ENCODE assay signal across 15 cellular contexts in the genomic region with DNA sequence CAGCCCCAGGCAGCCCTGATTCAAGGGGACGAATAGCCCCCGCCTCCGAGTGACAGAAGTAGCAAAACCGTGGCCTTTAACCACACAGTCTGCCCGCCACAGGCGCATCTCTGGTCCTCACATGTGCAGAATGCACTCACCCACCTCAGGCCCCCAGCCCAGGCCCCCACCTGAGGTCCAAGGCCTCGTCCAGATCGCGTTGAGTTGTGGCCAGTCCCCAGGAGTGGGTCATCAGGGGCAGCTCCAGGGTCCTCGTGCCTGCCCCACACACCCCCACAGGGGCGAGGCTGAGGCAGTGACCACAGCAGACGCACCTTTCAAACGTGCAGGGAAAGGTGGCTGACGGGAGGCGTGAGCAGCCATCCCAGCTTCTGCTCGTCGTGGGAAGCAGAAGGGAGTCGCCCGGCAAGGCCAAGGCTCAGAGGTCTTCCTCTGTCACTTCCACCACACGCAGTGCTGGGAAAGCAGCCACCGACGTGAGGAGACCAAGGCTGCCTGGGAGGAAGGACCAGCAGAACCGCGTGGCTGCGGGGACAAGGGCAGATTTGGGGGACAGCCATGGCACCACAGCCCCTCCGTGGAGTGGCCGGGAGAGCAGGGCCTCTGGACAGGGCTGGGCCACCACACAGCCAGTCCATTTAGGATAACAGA.
"Had no signal": no experiment of that assay in that cellular context is flagged by ENCODE, and none has a peak within 500 bp of the region (broad histone marks: within the 10 kb centered on the region; RNA-seq: fewer than 3 reads in every experiment).

No MANE protein-coding gene starts in this region.

- H3K4me3 Mint-ChIP-seq: activated naive CD4-positive, alpha-beta T cell treated with anti-CD3 and anti-CD28 coated beads, Interleukin-2, amount 10 ng/mL, durations not matched to agents 7 days and 5 days; activated naive CD8-positive, alpha-beta T cell treated with anti-CD3 and anti-CD28 coated beads, Interleukin-2, amount 50 U/mL, for 24 hours; activated T-cell treated with anti-CD3 and anti-CD28 coated beads, Interleukin-2, amount 50 U/mL, for 4 hours; naive B cell; stimulated activated memory B cell treated with anti-CD40 and anti-IgM and Interleukin-4, amounts not matched to agents 10 μg/mL and 1 μg/mL and 100 μg/mL, for 72 hours had no signal

- H3K27ac ChIP-seq: brain microvascular endothelial cell, coronary artery, pancreas, thyroid gland had no signal

- H3K4me1 Mint-ChIP-seq: activated naive CD4-positive, alpha-beta T cell treated with anti-CD3 and anti-CD28 coated beads, Interleukin-2, amount 10 ng/mL, durations not matched to agents 7 days and 5 days; activated naive CD8-positive, alpha-beta T cell treated with anti-CD3 and anti-CD28 coated beads, Interleukin-2, amount 50 U/mL, for 24 hours; stimulated activated memory B cell treated with anti-CD40 and anti-IgM and Interleukin-4, amounts not matched to agents 10 μg/mL and 1 μg/mL and 100 μg/mL, for 72 hours had no signal

- DNase-seq: activated CD4-positive, alpha-beta T cell treated with anti-CD3 and anti-CD28 coated beads, Interleukin-2, amount 50 U/mL, for 1 hour; activated CD8-positive, alpha-beta memory T cell treated with anti-CD3 and anti-CD28 coated beads, Interleukin-2, amount 50 U/mL, for 4 hours; activated naive CD4-positive, alpha-beta T cell treated with anti-CD3 and anti-CD28 coated beads, Interleukin-2, amount 10 ng/mL, durations not matched to agents 7 days and 5 days; activated naive CD8-positive, alpha-beta T cell treated with anti-CD3 and anti-CD28 coated beads, Interleukin-2, amount 50 U/mL, for 24 hours; activated T-cell treated with anti-CD3 and anti-CD28 coated beads, Interleukin-2, amount 50 U/mL, for 4 hours; anterior cingulate cortex; brain microvascular endothelial cell; central memory CD4-positive, alpha-beta T cell; foreskin melanocyte; naive B cell; stimulated activated CD4-positive, alpha-beta T cell treated with anti-CD3 and anti-CD28 coated beads, Interleukin-4, amount 100 ng/mL, for 4 hours; thyroid gland had no signal

- H3K4me1 ChIP-seq: pancreas, thyroid gland had no signal

- H3K9me3 Mint-ChIP-seq: activated naive CD4-positive, alpha-beta T cell treated with anti-CD3 and anti-CD28 coated beads, Interleukin-2, amount 10 ng/mL, durations not matched to agents 7 days and 5 days; activated naive CD8-positive, alpha-beta T cell treated with anti-CD3 and anti-CD28 coated beads, Interleukin-2, amount 50 U/mL, for 24 hours; activated T-cell treated with anti-CD3 and anti-CD28 coated beads, Interleukin-2, amount 50 U/mL, for 4 hours; naive B cell; stimulated activated memory B cell treated with anti-CD40 and anti-IgM and Interleukin-4, amounts not matched to agents 10 μg/mL and 1 μg/mL and 100 μg/mL, for 72 hours had no signal

- ATAC-seq: activated naive CD8-positive, alpha-beta T cell treated with anti-CD3 and anti-CD28 coated beads, Interleukin-2, amount 50 U/mL, for 24 hours; activated T-cell treated with anti-CD3 and anti-CD28 coated beads, Interleukin-2, amount 50 U/mL, for 4 hours; pancreas; stimulated activated memory B cell treated with anti-CD40 and anti-IgM and Interleukin-4, amounts not matched to agents 10 μg/mL and 1 μg/mL and 100 μg/mL, for 72 hours had no signal

- H3K36me3 Mint-ChIP-seq: activated naive CD4-positive, alpha-beta T cell treated with anti-CD3 and anti-CD28 coated beads, Interleukin-2, amount 10 ng/mL, durations not matched to agents 7 days and 5 days had no signal

- H3K27me3 ChIP-seq: brain microvascular endothelial cell, pancreas, thyroid gland had no signal

- H3K27ac Mint-ChIP-seq: activated naive CD4-positive, alpha-beta T cell treated with anti-CD3 and anti-CD28 coated beads, Interleukin-2, amount 10 ng/mL, durations not matched to agents 7 days and 5 days; activated naive CD8-positive, alpha-beta T cell treated with anti-CD3 and anti-CD28 coated beads, Interleukin-2, amount 50 U/mL, for 24 hours; stimulated activated memory B cell treated with anti-CD40 and anti-IgM and Interleukin-4, amounts not matched to agents 10 μg/mL and 1 μg/mL and 100 μg/mL, for 72 hours had no signal

- H3K27me3 Mint-ChIP-seq: activated naive CD4-positive, alpha-beta T cell treated with anti-CD3 and anti-CD28 coated beads, Interleukin-2, amount 10 ng/mL, durations not matched to agents 7 days and 5 days; activated naive CD8-positive, alpha-beta T cell treated with anti-CD3 and anti-CD28 coated beads, Interleukin-2, amount 50 U/mL, for 24 hours; naive B cell; stimulated activated memory B cell treated with anti-CD40 and anti-IgM and Interleukin-4, amounts not matched to agents 10 μg/mL and 1 μg/mL and 100 μg/mL, for 72 hours had no signal

- H3K4me3 ChIP-seq: coronary artery, pancreas, thyroid gland had no signal

- H3K9me3 ChIP-seq: pancreas, thyroid gland had no signal
